In the genomic region with DNA sequence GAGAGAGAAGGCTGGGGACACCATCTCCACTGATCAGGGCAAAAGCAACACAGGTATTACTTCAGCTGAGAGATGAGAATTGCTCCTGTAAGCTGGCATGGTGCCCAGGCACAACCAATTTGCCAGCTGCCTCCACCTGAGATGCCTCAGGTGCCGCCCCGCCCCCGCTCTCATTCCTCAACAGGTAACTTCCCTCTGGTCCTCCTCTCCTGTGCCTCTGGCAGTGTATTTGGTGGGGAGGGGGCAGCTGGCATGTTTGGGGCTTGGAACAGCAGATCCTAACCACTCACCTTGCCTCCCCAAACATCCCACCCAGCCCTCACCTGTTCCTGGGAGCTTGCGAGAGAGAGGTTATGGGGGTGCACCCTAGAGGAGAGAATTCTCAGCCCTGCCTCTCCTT, we compare ENCODE assay signal across 17 cellular contexts. TPM values are rescaled to one million over a fixed set of nuclear protein-coding genes. Genes with fewer than 3 reads are reported as not detected.
DNase-seq lines count a peak whose midpoint lies in the region; ATAC-seq and TF ChIP-seq lines count a peak whose summit lies in the region.
"Had no signal": no experiment of that assay in that cellular context is flagged by ENCODE, and none has a peak within 500 bp of the region (broad histone marks: within the 10 kb centered on the region; RNA-seq: fewer than 3 reads in every experiment).

No MANE protein-coding gene starts in this region.

- H3K27ac Mint-ChIP-seq in WTC11 = peak overlapping the region; percentile 92
- H3K27ac Mint-ChIP-seq in stimulated activated memory B cell treated with anti-CD40 and anti-IgM and Interleukin-4, amounts not matched to agents 10 μg/mL and 1 μg/mL and 100 μg/mL, for 72 hours = no peak overlapping the region
- H3K27ac Mint-ChIP-seq: activated CD8-positive, alpha-beta memory T cell treated with anti-CD3 and anti-CD28 coated beads, Interleukin-2, amount 10 ng/mL, durations not matched to agents 7 days and 5 days; stimulated activated naive CD8-positive, alpha-beta T cell treated with anti-CD3 and anti-CD28 coated beads, Interleukin-15, amount 100 ng/mL, for 72 hours had no signal

- H3K4me3 Mint-ChIP-seq in WTC11 = peak overlapping the region; percentile 45
- no peak overlapping the region for H3K4me3 Mint-ChIP-seq in stimulated activated memory B cell treated with anti-CD40 and anti-IgM and Interleukin-4, amounts not matched to agents 10 μg/mL and 1 μg/mL and 100 μg/mL, for 72 hours
- H3K4me3 Mint-ChIP-seq: activated CD8-positive, alpha-beta memory T cell treated with anti-CD3 and anti-CD28 coated beads, Interleukin-2, amount 10 ng/mL, durations not matched to agents 7 days and 5 days; stimulated activated naive CD8-positive, alpha-beta T cell treated with anti-CD3 and anti-CD28 coated beads, Interleukin-15, amount 100 ng/mL, for 72 hours had no signal

- H3K36me3 Mint-ChIP-seq in WTC11 = peaks cover 14% of the 10 kb centered on the region
- no peaks in the 10 kb centered on the region for H3K36me3 Mint-ChIP-seq in stimulated activated memory B cell treated with anti-CD40 and anti-IgM and Interleukin-4, amounts not matched to agents 10 μg/mL and 1 μg/mL and 100 μg/mL, for 72 hours
- H3K36me3 Mint-ChIP-seq: activated CD8-positive, alpha-beta memory T cell treated with anti-CD3 and anti-CD28 coated beads, Interleukin-2, amount 10 ng/mL, durations not matched to agents 7 days and 5 days; IgD-negative memory B cell had no signal

- H2AK5ac ChIP-seq in mesendoderm (ENCODE audit: low read length) = no peak overlapping the region

- peaks cover 13% of the 10 kb centered on the region for H3K9me3 Mint-ChIP-seq in WTC11
- H3K9me3 Mint-ChIP-seq in stimulated activated memory B cell treated with anti-CD40 and anti-IgM and Interleukin-4, amounts not matched to agents 10 μg/mL and 1 μg/mL and 100 μg/mL, for 72 hours = peaks cover 7% of the 10 kb centered on the region
- H3K9me3 Mint-ChIP-seq: stimulated activated naive CD8-positive, alpha-beta T cell treated with anti-CD3 and anti-CD28 coated beads, Interleukin-15, amount 100 ng/mL, for 72 hours had no signal

- POLR2A ChIA-PET in WTC11 (lab: Charles Lee) = interaction anchor here (1.6 kb wide), 1 partner anchor 50 kb away, joined by 5 read pairs; no protein-coding TSS in a partner anchor

- peaks cover 3% of the 10 kb centered on the region for H3K27me3 ChIP-seq in mesendoderm (ENCODE audit: insufficient read depth, low read length, poor library complexity)

- DNase-seq in DMS79 treated with DMSO at 0.1 percent for 48 hours (lab: John Stamatoyannopoulos, UW) (peak; percentile 88), NCI-H2081 treated with DMSO at 0.1 percent for 48 hours (lab: John Stamatoyannopoulos, UW) (peak; percentile 38), WTC11 (ENCODE audit: low spot score) (no peak), mesendoderm (no peak), Kasumi-1 (lab: John Stamatoyannopoulos, UW) (no peak), superior temporal gyrus (ENCODE audit: extremely low spot score) (no peak)
- DNase-seq: activated CD8-positive, alpha-beta memory T cell treated with anti-CD3 and anti-CD28 coated beads, Interleukin-2, amount 10 ng/mL, durations not matched to agents 7 days and 5 days; activated naive CD4-positive, alpha-beta T cell treated with anti-CD3 and anti-CD28 coated beads, Interleukin-2, amount 50 U/mL, for 16 hours; AML-193; left cardiac atrium; NCI-H446; SIG-M5; stimulated activated naive CD8-positive, alpha-beta T cell treated with anti-CD3 and anti-CD28 coated beads, Interleukin-15, amount 100 ng/mL, for 72 hours had no signal

- H3K4me2 ChIP-seq in mesendoderm (ENCODE audit: low read length) = no peak overlapping the region

- no peaks in the 10 kb centered on the region for H3K79me1 ChIP-seq in mesendoderm (ENCODE audit: low read length)

- no peak overlapping the region for H3K18ac ChIP-seq in mesendoderm (ENCODE audit: low read length)

- H2BK120ac ChIP-seq in mesendoderm (ENCODE audit: low read depth, low read length) = no peak overlapping the region

- no peak overlapping the region for H3K27ac ChIP-seq in mesendoderm (ENCODE audit: low read depth, low read length)

- H2BK15ac ChIP-seq in mesendoderm (replicated peaks; ENCODE audit: low read depth) = no peak overlapping the region

- H3K4me3 ChIP-seq in mesendoderm (ENCODE audit: low read length) = no peak overlapping the region

- H3K79me2 ChIP-seq in mesendoderm (ENCODE audit: control insufficient read depth, insufficient read depth, low read length) = no peaks in the 10 kb centered on the region

- CTCF ChIA-PET in WTC11 (lab: Charles Lee) = interaction anchor here (0.6 to 27.2 kb wide), 8 partner anchors 8 to 259 kb away, joined by 3 to 727 read pairs (median 7); a partner anchor contains a TSS

- peak overlapping the region; percentile 57 for H3K56ac ChIP-seq in mesendoderm (ENCODE audit: low read length)

- H3K9ac ChIP-seq in mesendoderm (ENCODE audit: low read length) = no peak overlapping the region

- H4K5ac ChIP-seq in mesendoderm (ENCODE audit: low read length) = no peak overlapping the region

- peaks cover 63% of the 10 kb centered on the region for H3K4me1 Mint-ChIP-seq in WTC11
- peaks cover 6% of the 10 kb centered on the region for H3K4me1 Mint-ChIP-seq in stimulated activated memory B cell treated with anti-CD40 and anti-IgM and Interleukin-4, amounts not matched to agents 10 μg/mL and 1 μg/mL and 100 μg/mL, for 72 hours

- peaks cover 36% of the 10 kb centered on the region for H3K27me3 Mint-ChIP-seq in WTC11 (ENCODE audit: low read depth)
- H3K27me3 Mint-ChIP-seq in stimulated activated memory B cell treated with anti-CD40 and anti-IgM and Interleukin-4, amounts not matched to agents 10 μg/mL and 1 μg/mL and 100 μg/mL, for 72 hours = peaks cover 91% of the 10 kb centered on the region

- H3K4ac ChIP-seq in mesendoderm (ENCODE audit: low read depth, low read length) = peak overlapping the region; percentile 24

- no peak for ATAC-seq in WTC11
- no peak for ATAC-seq in stimulated activated memory B cell treated with anti-CD40 and anti-IgM and Interleukin-4, amounts not matched to agents 10 μg/mL and 1 μg/mL and 100 μg/mL, for 72 hours
- no peak for ATAC-seq in GM18520 (IDR thresholded peaks at IDR 0.05; ENCODE audit: unreplicated experiment)
- ATAC-seq: activated CD8-positive, alpha-beta memory T cell treated with anti-CD3 and anti-CD28 coated beads, Interleukin-2, amount 10 ng/mL, durations not matched to agents 7 days and 5 days; left cardiac atrium; stimulated activated naive CD8-positive, alpha-beta T cell treated with anti-CD3 and anti-CD28 coated beads, Interleukin-15, amount 100 ng/mL, for 72 hours had no signal

- no peak overlapping the region for H4K8ac ChIP-seq in mesendoderm (ENCODE audit: low read depth, low read length)

- H3K23ac ChIP-seq in mesendoderm (ENCODE audit: low read length) = no peak overlapping the region

- no peak overlapping the region for H2BK5ac ChIP-seq in mesendoderm (ENCODE audit: low read length)

- H3K4me1 ChIP-seq in mesendoderm (ENCODE audit: control insufficient read depth, low read depth, low read length) = peaks cover 7% of the 10 kb centered on the region

- no peak for TF ChIP-seq CTCF in WTC11 (IDR thresholded peaks at IDR 0.05)

- H3K36me3 ChIP-seq in mesendoderm (ENCODE audit: control insufficient read depth, insufficient read depth, low read length) = no peaks in the 10 kb centered on the region

- no CpG with 5 or more reads among the region's 4 CpGs for WGBS in mesendoderm (ENCODE audit: extremely low coverage, insufficient coverage, low lambda C conversion rate)

TF ChIP-seq in WTC11, 78 proteins besides CTCF, POLR2A, EP300 and RAD21 (continues in another document):
- TF ChIP-seq, protein P1, sequence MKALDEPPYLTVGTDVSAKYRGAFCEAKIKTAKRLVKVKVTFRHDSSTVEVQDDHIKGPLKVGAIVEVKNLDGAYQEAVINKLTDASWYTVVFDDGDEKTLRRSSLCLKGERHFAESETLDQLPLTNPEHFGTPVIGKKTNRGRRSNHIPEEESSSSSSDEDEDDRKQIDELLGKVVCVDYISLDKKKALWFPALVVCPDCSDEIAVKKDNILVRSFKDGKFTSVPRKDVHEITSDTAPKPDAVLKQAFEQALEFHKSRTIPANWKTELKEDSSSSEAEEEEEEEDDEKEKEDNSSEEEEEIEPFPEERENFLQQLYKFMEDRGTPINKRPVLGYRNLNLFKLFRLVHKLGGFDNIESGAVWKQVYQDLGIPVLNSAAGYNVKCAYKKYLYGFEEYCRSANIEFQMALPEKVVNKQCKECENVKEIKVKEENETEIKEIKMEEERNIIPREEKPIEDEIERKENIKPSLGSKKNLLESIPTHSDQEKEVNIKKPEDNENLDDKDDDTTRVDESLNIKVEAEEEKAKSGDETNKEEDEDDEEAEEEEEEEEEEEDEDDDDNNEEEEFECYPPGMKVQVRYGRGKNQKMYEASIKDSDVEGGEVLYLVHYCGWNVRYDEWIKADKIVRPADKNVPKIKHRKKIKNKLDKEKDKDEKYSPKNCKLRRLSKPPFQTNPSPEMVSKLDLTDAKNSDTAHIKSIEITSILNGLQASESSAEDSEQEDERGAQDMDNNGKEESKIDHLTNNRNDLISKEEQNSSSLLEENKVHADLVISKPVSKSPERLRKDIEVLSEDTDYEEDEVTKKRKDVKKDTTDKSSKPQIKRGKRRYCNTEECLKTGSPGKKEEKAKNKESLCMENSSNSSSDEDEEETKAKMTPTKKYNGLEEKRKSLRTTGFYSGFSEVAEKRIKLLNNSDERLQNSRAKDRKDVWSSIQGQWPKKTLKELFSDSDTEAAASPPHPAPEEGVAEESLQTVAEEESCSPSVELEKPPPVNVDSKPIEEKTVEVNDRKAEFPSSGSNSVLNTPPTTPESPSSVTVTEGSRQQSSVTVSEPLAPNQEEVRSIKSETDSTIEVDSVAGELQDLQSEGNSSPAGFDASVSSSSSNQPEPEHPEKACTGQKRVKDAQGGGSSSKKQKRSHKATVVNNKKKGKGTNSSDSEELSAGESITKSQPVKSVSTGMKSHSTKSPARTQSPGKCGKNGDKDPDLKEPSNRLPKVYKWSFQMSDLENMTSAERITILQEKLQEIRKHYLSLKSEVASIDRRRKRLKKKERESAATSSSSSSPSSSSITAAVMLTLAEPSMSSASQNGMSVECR (CRISPR knock-in tag; IDR thresholded peaks at IDR 0.05; ENCODE audit: borderline replicate concordance) = no peak
- TF ChIP-seq, protein P2, sequence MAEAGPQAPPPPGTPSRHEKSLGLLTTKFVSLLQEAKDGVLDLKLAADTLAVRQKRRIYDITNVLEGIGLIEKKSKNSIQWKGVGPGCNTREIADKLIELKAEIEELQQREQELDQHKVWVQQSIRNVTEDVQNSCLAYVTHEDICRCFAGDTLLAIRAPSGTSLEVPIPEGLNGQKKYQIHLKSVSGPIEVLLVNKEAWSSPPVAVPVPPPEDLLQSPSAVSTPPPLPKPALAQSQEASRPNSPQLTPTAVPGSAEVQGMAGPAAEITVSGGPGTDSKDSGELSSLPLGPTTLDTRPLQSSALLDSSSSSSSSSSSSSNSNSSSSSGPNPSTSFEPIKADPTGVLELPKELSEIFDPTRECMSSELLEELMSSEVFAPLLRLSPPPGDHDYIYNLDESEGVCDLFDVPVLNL (CRISPR knock-in tag; IDR thresholded peaks at IDR 0.05; ENCODE audit: borderline replicate concordance, low read depth) = no peak
- TF ChIP-seq ZNF138 (CRISPR knock-in tag; conservative IDR thresholded peaks at IDR 0.05) = no peak
- TF ChIP-seq NFATC4 (CRISPR knock-in tag; IDR thresholded peaks at IDR 0.05) = no peak

RNA-seq across cellular contexts. Expression of a gene that starts 2.9 kb away (rescaled TPM):
- 10.7 to 17.3 TPM (median 11.1 TPM) in 3 replicates for total RNA-seq in WTC11 (2021)
- polyA plus RNA-seq in mesendoderm (2013, experiment 1 of 2) = 1.5 TPM
- polyA plus RNA-seq in mesendoderm (2013, experiment 2 of 2) = 0.97 TPM
- total RNA-seq: glomerular endothelial cell had no signal
- polyA plus RNA-seq: IgD-negative memory B cell had no signal

Comparison
In these comparisons a context has a peak if more than half of its experiments do, and no peak if none do; other contexts are left out.
1. DNase-seq: peak in DMS79 treated with DMSO at 0.1 percent for 48 hours (single experiment) and NCI-H2081 treated with DMSO at 0.1 percent for 48 hours (single experiment); none in WTC11 (single experiment), mesendoderm (single experiment), Kasumi-1 (0 of 2) and superior temporal gyrus (single experiment).